1 cellular context compared by ENCODE assay signal in genomic region chr13:112014857-112015256, GRCh38.
TF ChIP-seq lines count a peak whose summit lies in the region.

No MANE protein-coding gene starts in this region.

TF ChIP-seq in IMR-90, 13 proteins besides CTCF, POLR2A, EP300 and RAD21:
- TF ChIP-seq CHD1 (IDR thresholded peaks at IDR 0.05; ENCODE audit: low read depth, low read length): no peak
- TF ChIP-seq USF2 (IDR thresholded peaks at IDR 0.05; ENCODE audit: low read depth, low read length): no peak
- no peak for TF ChIP-seq BHLHE40 (IDR thresholded peaks at IDR 0.05; ENCODE audit: low read depth, low read length)
- no peak for TF ChIP-seq NFE2L2 (IDR thresholded peaks at IDR 0.05; ENCODE audit: low read depth, low read length)
- TF ChIP-seq SMC3 (IDR thresholded peaks at IDR 0.05; ENCODE audit: low read depth, low read length): no peak
- no peak for TF ChIP-seq RCOR1 (IDR thresholded peaks at IDR 0.05; ENCODE audit: insufficient replicate concordance, low read length)
- no peak for TF ChIP-seq RFX5 (IDR thresholded peaks at IDR 0.05; ENCODE audit: low read depth, low read length)
- TF ChIP-seq MXI1 (IDR thresholded peaks at IDR 0.05; ENCODE audit: borderline replicate concordance, low read depth, low read length): no peak
- TF ChIP-seq ELK1 (IDR thresholded peaks at IDR 0.05; ENCODE audit: borderline replicate concordance, low read depth, low read length): no peak
- TF ChIP-seq MAZ (IDR thresholded peaks at IDR 0.05; ENCODE audit: borderline replicate concordance, low read depth, low read length): no peak
- no peak for TF ChIP-seq MAFK (IDR thresholded peaks at IDR 0.05; ENCODE audit: low read depth, low read length)
- TF ChIP-seq CEBPB (IDR thresholded peaks at IDR 0.05; ENCODE audit: low read depth, low read length): no peak
